Comparison of ENCODE assay signal across 13 cellular contexts in the genomic region with DNA sequence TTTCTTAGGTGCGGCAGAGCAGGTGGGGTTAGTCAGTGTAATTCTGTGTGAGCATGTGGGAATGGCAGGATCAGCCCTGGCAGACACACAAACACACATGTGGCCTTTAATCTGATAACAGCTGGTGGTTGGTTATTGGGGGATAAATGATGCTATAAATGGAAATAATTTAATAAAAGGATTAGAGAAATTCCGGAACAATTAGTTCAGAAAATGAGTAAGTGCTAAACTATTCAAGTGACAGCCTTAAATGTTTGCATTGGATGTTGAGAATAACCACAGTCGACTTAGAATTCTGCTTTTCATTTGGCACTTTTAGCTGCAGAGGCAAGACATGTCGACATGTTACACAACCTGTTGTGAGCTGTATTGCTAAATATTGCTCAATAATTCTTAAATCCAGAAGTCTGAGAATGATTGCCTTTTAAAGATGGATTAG. TPM values are rescaled to one million over a fixed set of nuclear protein-coding genes. Genes with fewer than 3 reads are reported as not detected.
DNase-seq lines count a peak whose midpoint lies in the region; ATAC-seq and TF ChIP-seq lines count a peak whose summit lies in the region.
"Had no signal": no experiment of that assay in that cellular context is flagged by ENCODE, and none has a peak within 500 bp of the region (broad histone marks: within the 10 kb centered on the region; RNA-seq: fewer than 3 reads in every experiment).

No MANE protein-coding gene starts in this region.

- H3K27me3 ChIP-seq in fibroblast of lung (ENCODE audit: control insufficient read depth, insufficient read depth, low read length) = no peaks in the 10 kb centered on the region

- H3K36me3 ChIP-seq in fibroblast of lung (ENCODE audit: control insufficient read depth, insufficient read depth, low read length) = no peaks in the 10 kb centered on the region

- POLR2A ChIA-PET in RWPE1 (lab: Yijun Ruan, JAX; ENCODE audit: low non-redundant PET) = no interaction called here

- H3K79me2 ChIP-seq in fibroblast of lung (ENCODE audit: control insufficient read depth, insufficient read depth, low read length) = no peaks in the 10 kb centered on the region

- CTCF ChIA-PET in RWPE1 (lab: Yijun Ruan, JAX) = interaction anchor here (0.5 kb wide), 1 partner anchor 24 kb away, joined by 3 read pairs; no protein-coding TSS in a partner anchor

- no peak overlapping the region for H3K27ac ChIP-seq in RWPE1
- H3K27ac ChIP-seq in fibroblast of lung (ENCODE audit: insufficient read depth, low read length) = no peak overlapping the region
- no peak overlapping the region for H3K27ac ChIP-seq in caudate nucleus (ENCODE audit: low read depth, low read length)
- H3K27ac ChIP-seq: 22Rv1 had no signal

- DNase-seq in DMS 273 (lab: John Stamatoyannopoulos, UW; ENCODE audit: unreplicated experiment) (peak; percentile 19), DMS 273 treated with DMSO at 0.1 percent for 48 hours (lab: John Stamatoyannopoulos, UW) (no peak), RWPE1 (ENCODE audit: low spot score) (peak; percentile 47), fibroblast of lung (ENCODE audit: low read depth in 2 of 2) (peak; percentile 82 to 89), skeletal muscle cell (ENCODE audit: low read depth) (peak; percentile 71), SHP77 (lab: John Stamatoyannopoulos, UW) (no peak), caudate nucleus (lab: John Stamatoyannopoulos, UW) (no peak)
- DNase-seq: GDM1, GOT3 had no signal

- H3K4me3 ChIP-seq in fibroblast of lung (replicated peaks in 1 of 4; ENCODE audit: control extremely low read depth in 1 of 4, insufficient read depth in 1 of 4, low read depth in 3 of 4, low read length in 4 of 4) = no peak overlapping the region
- no peak overlapping the region for H3K4me3 ChIP-seq in skeletal muscle cell (ENCODE audit: low read depth, low read length)

- TF ChIP-seq CTCF in RWPE1 (conservative IDR thresholded peaks at IDR 0.05; ENCODE audit: low read depth) (no peak), fibroblast of lung (conservative IDR thresholded peaks at IDR 0.05 in 1 of 2, IDR thresholded peaks at IDR 0.05 in 1 of 2; ENCODE audit: low read depth in 1 of 2, low read length in 2 of 2) (no peak)

- no peak overlapping the region for H3K9ac ChIP-seq in fibroblast of lung (ENCODE audit: insufficient read depth, low read length)

- H3K4me1 ChIP-seq in fibroblast of lung (ENCODE audit: control insufficient read depth, extremely low read depth, insufficient read depth, low read length) = no peaks in the 10 kb centered on the region

- no peak for ATAC-seq in HG03432 (IDR thresholded peaks at IDR 0.05; ENCODE audit: unreplicated experiment)
- ATAC-seq: WTC11 had no signal

- H4K20me1 ChIP-seq in fibroblast of lung (ENCODE audit: control insufficient read depth, extremely low read depth, insufficient read depth, low read length) = no peaks in the 10 kb centered on the region

- H3K9me3 ChIP-seq in fibroblast of lung (ENCODE audit: control insufficient read depth, insufficient read depth, low read depth, low read length) = no peaks in the 10 kb centered on the region

- no peak overlapping the region for H2AFZ ChIP-seq in fibroblast of lung (ENCODE audit: low read length)

- no peak overlapping the region for H3K4me2 ChIP-seq in fibroblast of lung (ENCODE audit: extremely low read depth, insufficient read depth, low read length)

RNA-seq across cellular contexts. Expression of gene SMYD1, which starts 7.2 kb away (rescaled TPM):
- not detected in 2 replicates for total RNA-seq in fibroblast of lung
- polyA plus RNA-seq in fibroblast of lung = not detected in 2 replicates
- polyA plus RNA-seq in fibroblast of lung (2012) = not detected in 2 replicates
- polyA minus RNA-seq in fibroblast of lung (ENCODE audit: low replicate concordance) = not detected in 2 replicates
- total RNA-seq: subcutaneous adipose tissue, WTC11 had no signal

RNA-seq across cellular contexts. Expression of gene KRCC1, which starts 19.3 kb away (rescaled TPM):
- 36.7 and 39.3 TPM in 2 replicates for total RNA-seq in fibroblast of lung
- 24.3 and 44.4 TPM in 2 replicates for polyA plus RNA-seq in fibroblast of lung
- polyA plus RNA-seq in fibroblast of lung (2012) = 18.9 and 27.5 TPM in 2 replicates
- 0.26 and 0.79 TPM in 2 replicates for polyA minus RNA-seq in fibroblast of lung (ENCODE audit: low replicate concordance)

RNA-seq across cellular contexts. Expression of gene FABP1, which starts 53.0 kb away (rescaled TPM):
- total RNA-seq in fibroblast of lung = not detected in 2 replicates
- polyA plus RNA-seq in fibroblast of lung = not detected in 2 replicates
- not detected in 2 replicates for polyA plus RNA-seq in fibroblast of lung (2012)
- not detected in 2 replicates for polyA minus RNA-seq in fibroblast of lung (ENCODE audit: low replicate concordance)
- total RNA-seq: subcutaneous adipose tissue had no signal

RNA-seq across cellular contexts. Expression of gene RNU2-63P, which starts 58.5 kb away (rescaled TPM):
- total RNA-seq in fibroblast of lung = 46.0 and 268 TPM in 2 replicates
- not detected in 2 replicates for polyA plus RNA-seq in fibroblast of lung
- polyA plus RNA-seq in fibroblast of lung (2012) = not detected in 2 replicates
- polyA minus RNA-seq in fibroblast of lung (ENCODE audit: low replicate concordance) = not detected in 2 replicates
- total RNA-seq: subcutaneous adipose tissue had no signal

Comparison
In these comparisons a context has a peak if more than half of its experiments do, and no peak if none do; other contexts are left out.
1. DNase-seq: peak in DMS 273 (single experiment), RWPE1 (single experiment), fibroblast of lung (2 of 2) and skeletal muscle cell (single experiment); none in DMS 273 treated with DMSO at 0.1 percent for 48 hours (single experiment), SHP77 (0 of 2) and caudate nucleus (0 of 61).